8 cellular contexts compared by ENCODE assay signal in the genomic region with DNA sequence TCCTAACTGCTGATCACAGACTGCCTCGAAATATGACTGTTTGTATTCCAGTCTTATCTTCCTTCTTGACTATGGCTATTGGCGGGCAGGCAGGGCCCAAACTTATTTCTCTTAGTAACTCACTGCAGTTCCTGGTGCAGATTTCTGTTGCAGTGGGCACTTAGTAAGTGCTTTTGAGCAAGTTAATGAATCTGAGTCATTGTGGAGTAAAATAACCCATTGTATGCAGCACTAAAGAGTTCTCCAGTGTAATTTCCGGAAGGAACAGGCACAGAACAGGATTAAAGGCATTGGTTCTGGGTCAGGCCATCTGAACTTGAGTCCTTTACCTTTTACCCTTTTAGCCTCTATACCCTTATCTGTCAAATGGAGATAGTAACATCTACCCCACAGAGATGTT. TPM values are rescaled to one million over a fixed set of nuclear protein-coding genes. Genes with fewer than 3 reads are reported as not detected.
"Had no signal": no experiment of that assay in that cellular context is flagged by ENCODE, and none has a peak within 500 bp of the region (broad histone marks: within the 10 kb centered on the region; RNA-seq: fewer than 3 reads in every experiment).

No MANE protein-coding gene starts in this region.

- H3K27ac Mint-ChIP-seq: GM23338, IgD-negative memory B cell had no signal

- H3K4me1 Mint-ChIP-seq: IgD-negative memory B cell had no signal

- H3K4me3 Mint-ChIP-seq: GM23338 had no signal

- H3K4me3 ChIP-seq: GM23338, HAP-1 had no signal

- H3K27ac ChIP-seq: KMS-11 had no signal

- ATAC-seq: GM23338, HCT116, HepG2 had no signal

- DNase-seq: KBM-7 had no signal

- H3K36me3 ChIP-seq: HAP-1 had no signal

RNA-seq across cellular contexts. Expression of a gene that starts 23.6 kb away (rescaled TPM):
- total RNA-seq: HepG2, HT-29 had no signal
- polyA plus RNA-seq: IgD-negative memory B cell had no signal
